18 cellular contexts compared by ENCODE assay signal in the genomic region with DNA sequence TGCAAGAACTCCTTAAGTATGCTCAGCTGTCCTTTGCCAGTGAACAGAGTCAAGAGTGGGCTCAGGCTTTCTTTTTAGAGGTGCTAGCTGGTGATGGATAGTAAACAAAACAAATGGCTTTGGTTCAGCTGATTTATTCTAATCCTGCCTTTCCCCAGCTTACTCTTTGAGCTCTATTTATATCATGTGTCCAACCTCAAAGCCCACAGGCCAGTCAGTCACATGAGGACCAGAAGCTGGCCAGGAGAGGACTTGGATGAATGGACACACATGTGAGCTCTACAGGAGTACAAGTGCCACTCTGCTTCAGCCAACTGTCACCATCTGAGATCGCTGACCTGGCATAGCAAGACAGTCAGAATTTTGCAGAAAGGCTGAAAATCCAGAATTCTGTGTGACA. TPM values are rescaled to one million over a fixed set of nuclear protein-coding genes. Genes with fewer than 3 reads are reported as not detected.
DNase-seq lines count a peak whose midpoint lies in the region; ATAC-seq and TF ChIP-seq lines count a peak whose summit lies in the region.
"Had no signal": no experiment of that assay in that cellular context is flagged by ENCODE, and none has a peak within 500 bp of the region (broad histone marks: within the 10 kb centered on the region; RNA-seq: fewer than 3 reads in every experiment).

No MANE protein-coding gene starts in this region.

- 28 to 33% methylated on average over 1 of the region's 1 CpG for WGBS in thyroid gland, 2 donors

- no peak overlapping the region for H3K4me3 Mint-ChIP-seq in natural killer cell
- H3K4me3 Mint-ChIP-seq in natural killer cell treated with Interleukin-12 subunit alpha and Interleukin-12 subunit beta and Interleukin-15 and Interleukin-18, amount 100 ng/mL, for 72 hours, result no peak overlapping the region

- TF ChIP-seq CTCF in natural killer cell (IDR thresholded peaks at IDR 0.05) (no peak), thyroid gland (IDR thresholded peaks at IDR 0.05) (no peak), Peyer's patch (IDR thresholded peaks at IDR 0.05) (no peak)

- peak overlapping the region; percentile 5 to 77 for H3K27ac Mint-ChIP-seq in natural killer cell
- peak overlapping the region in 1 of 2 donors; percentile 77 for H3K27ac Mint-ChIP-seq in natural killer cell treated with Interleukin-12 subunit alpha and Interleukin-12 subunit beta and Interleukin-15 and Interleukin-18, amount 100 ng/mL, for 72 hours

- no peaks in the 10 kb centered on the region for H3K9me3 ChIP-seq in thyroid gland
- H3K9me3 ChIP-seq in Peyer's patch, result no peaks in the 10 kb centered on the region
- H3K9me3 ChIP-seq: A549, SJCRH30 had no signal

- DNase-seq in natural killer cell, result no peak
- no peak for DNase-seq in natural killer cell treated with Interleukin-12 subunit alpha and Interleukin-12 subunit beta and Interleukin-15 and Interleukin-18, amount 100 ng/mL, for 72 hours (ENCODE audit: low spot score)
- DNase-seq in cerebellar nuclear complex (lab: John Stamatoyannopoulos, UW), result peak; percentile 70 to 85
- DNase-seq in left ventricle myocardium superior, result peak; percentile 49
- peak; percentile 80 to 84 for DNase-seq in thyroid gland
- DNase-seq in activated naive CD4-positive, alpha-beta T cell treated with Interleukin-2 at 50 U/mL for 16 hours, result no peak
- no peak for DNase-seq in NK-92 treated with Interleukin-12 subunit alpha and Interleukin-12 subunit beta, amount 100 ng/mL, for 24 hours (lab: John Stamatoyannopoulos, UW)
- no peak for DNase-seq in Peyer's patch
- DNase-seq: DMS79, NCI-H1105, NCI-H1694, NCI-H2081 treated with DMSO at 0.1 percent for 48 hours, NCI-H446 treated with DMSO at 0.1 percent for 48 hours, PC-3, SJCRH30 had no signal

- H3K27me3 Mint-ChIP-seq in natural killer cell (ENCODE audit: low read depth in 2 of 2), result no peaks in the 10 kb centered on the region
- H3K27me3 Mint-ChIP-seq in natural killer cell treated with Interleukin-12 subunit alpha and Interleukin-12 subunit beta and Interleukin-15 and Interleukin-18, amount 100 ng/mL, for 72 hours, result no peaks in the 10 kb centered on the region

- intact Hi-C loops in natural killer cell (cut with micrococcal nuclease), result no loop called here
- intact Hi-C loops in left ventricle myocardium superior (cut with micrococcal nuclease), result no loop called here
- intact Hi-C loops in thyroid gland (cut with DNase I), result no loop called here

- H3K27me3 ChIP-seq in thyroid gland, result no peaks in the 10 kb centered on the region
- no peaks in the 10 kb centered on the region for H3K27me3 ChIP-seq in Peyer's patch
- H3K27me3 ChIP-seq: SJCRH30 had no signal

- H3K4me1 Mint-ChIP-seq in natural killer cell, result peaks cover 95 to 97% of the 10 kb centered on the region in 2 donors
- peaks cover 68 to 75% of the 10 kb centered on the region in 2 donors for H3K4me1 Mint-ChIP-seq in natural killer cell treated with Interleukin-12 subunit alpha and Interleukin-12 subunit beta and Interleukin-15 and Interleukin-18, amount 100 ng/mL, for 72 hours (ENCODE audit: low read depth in 2 of 2)

- TF ChIP-seq POLR2A in thyroid gland (IDR thresholded peaks at IDR 0.05) (no peak), Peyer's patch (IDR thresholded peaks at IDR 0.05) (no peak)

- H3K36me3 ChIP-seq in thyroid gland (no peaks in the 10 kb centered on the region), Peyer's patch (no peaks in the 10 kb centered on the region)
- H3K36me3 ChIP-seq: SJCRH30 had no signal

- ATAC-seq in natural killer cell (no peak), left ventricle myocardium superior (peak; percentile 93)
- no peak for ATAC-seq in natural killer cell treated with Interleukin-12 subunit alpha and Interleukin-12 subunit beta and Interleukin-15 and Interleukin-18, amount 100 ng/mL, for 72 hours
- ATAC-seq: A549, K562, PC-3 had no signal

- H3K9me3 Mint-ChIP-seq in natural killer cell, result no peaks in the 10 kb centered on the region
- H3K9me3 Mint-ChIP-seq in natural killer cell treated with Interleukin-12 subunit alpha and Interleukin-12 subunit beta and Interleukin-15 and Interleukin-18, amount 100 ng/mL, for 72 hours, result no peaks in the 10 kb centered on the region

- H3K36me3 Mint-ChIP-seq in natural killer cell, result no peaks in the 10 kb centered on the region
- H3K36me3 Mint-ChIP-seq in natural killer cell treated with Interleukin-12 subunit alpha and Interleukin-12 subunit beta and Interleukin-15 and Interleukin-18, amount 100 ng/mL, for 72 hours, result no peaks in the 10 kb centered on the region

- H3K27ac ChIP-seq in thyroid gland (no peak overlapping the region), Peyer's patch (no peak overlapping the region)
- H3K27ac ChIP-seq: A549, RWPE1, SJCRH30 had no signal

- H3K4me1 ChIP-seq in thyroid gland (peaks cover 12 to 16% of the 10 kb centered on the region in 2 donors), Peyer's patch (peaks cover 0 to 57% (median 7%) of the 10 kb centered on the region in 4 donors)
- H3K4me1 ChIP-seq: SJCRH30 had no signal

- H3K4me3 ChIP-seq in thyroid gland (replicated peaks in 1 of 3) (no peak overlapping the region), Peyer's patch (no peak overlapping the region)
- H3K4me3 ChIP-seq: A549, K562, SJCRH30 had no signal

RNA-seq across cellular contexts. Expression of gene STK39, which starts 59.4 kb away (rescaled TPM):
- 10 to 100 TPM; 53.3 to 79.3 (median 66.6) TPM for total RNA-seq in natural killer cell
- 10 to 100 TPM; 39.1 to 52.0 TPM for total RNA-seq in natural killer cell treated with Interleukin-12 subunit alpha and Interleukin-12 subunit beta and Interleukin-15 and Interleukin-18, amount 100 ng/mL, for 72 hours
- total RNA-seq in left ventricle myocardium superior, result 20.9 TPM
- total RNA-seq in thyroid gland, result 1 to 10 TPM; 6.4 to 9.0 (median 6.7) TPM
- 10 to 100 TPM; 39.6 to 55.9 (median 51.0) TPM for total RNA-seq in Peyer's patch

Comparison
In these comparisons a context has a peak if more than half of its experiments do, and no peak if none do; other contexts are left out.
1. DNase-seq: peak in cerebellar nuclear complex (2 of 2), left ventricle myocardium superior (single experiment) and thyroid gland (2 of 2); none in natural killer cell (single experiment), natural killer cell treated with Interleukin-12 subunit alpha and Interleukin-12 subunit beta and Interleukin-15 and Interleukin-18, amount 100 ng/mL, for 72 hours (single experiment), activated naive CD4-positive, alpha-beta T cell treated with Interleukin-2 at 50 U/mL for 16 hours (single experiment), NK-92 treated with Interleukin-12 subunit alpha and Interleukin-12 subunit beta, amount 100 ng/mL, for 24 hours (single experiment) and Peyer's patch (0 of 3).